8 cellular contexts compared by ENCODE assay signal in the genomic region with DNA sequence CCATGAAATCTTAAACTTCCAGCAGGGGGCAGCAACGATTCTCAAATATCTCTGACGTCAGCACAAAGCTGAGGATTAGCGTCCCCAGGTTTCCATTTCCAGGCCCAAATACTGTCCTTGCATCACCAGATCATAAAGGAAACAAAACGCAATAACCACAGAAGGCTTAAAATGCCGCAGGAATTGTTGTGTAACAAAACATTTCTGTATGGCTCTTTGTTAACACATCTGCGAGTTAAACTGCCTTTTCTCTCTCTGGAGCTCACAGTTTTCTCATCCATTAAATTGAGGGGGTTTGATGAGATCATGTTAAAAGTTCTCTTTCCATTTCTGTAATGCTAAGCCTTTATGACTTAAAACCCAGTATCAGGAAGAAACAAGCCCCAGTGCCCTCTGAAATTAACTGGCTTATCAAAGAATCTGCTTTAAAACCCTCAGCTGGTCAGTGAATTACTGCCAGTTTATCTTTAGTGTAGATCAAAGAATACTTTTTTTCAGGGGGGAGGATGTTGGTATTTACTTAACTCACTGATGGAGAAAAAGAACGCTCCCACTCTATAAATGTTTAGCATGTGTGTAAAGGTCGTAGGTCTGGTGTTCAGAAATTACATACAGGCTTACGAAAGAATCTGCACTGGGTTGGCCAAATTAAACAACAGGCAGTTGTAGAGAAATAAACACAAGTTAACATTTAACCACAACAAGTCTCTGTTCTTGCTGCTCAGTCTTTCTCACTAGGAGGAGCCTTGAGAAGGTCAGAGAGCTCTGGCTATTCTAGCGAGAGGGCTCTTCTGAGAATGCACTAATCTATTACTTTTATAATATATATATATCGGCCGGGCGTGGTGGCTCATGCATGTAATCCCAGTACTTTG. TPM values are rescaled to one million over a fixed set of nuclear protein-coding genes. Genes with fewer than 3 reads are reported as not detected.
DNase-seq lines count a peak whose midpoint lies in the region; ATAC-seq, FAIRE-seq and TF ChIP-seq lines count a peak whose summit lies in the region.

No MANE protein-coding gene starts in this region.

- H3K4me1 ChIP-seq in BE2C (peaks cover 9% of the 10 kb centered on the region; the same call in 1 of the 2 replicates), mammary epithelial cell (ENCODE audit: insufficient read depth, low read length) (peaks cover 18% of the 10 kb centered on the region), kidney (ENCODE audit: control insufficient read depth in 1 of 2, insufficient read depth in 1 of 2, low read depth in 1 of 2, low read length in 2 of 2) (peaks cover 8 to 10% of the 10 kb centered on the region in 2 donors)

- CTCF ChIA-PET in mammary epithelial cell (lab: Charles Lee; ENCODE audit: low non-redundant PET): interaction anchor here (0.6 kb wide), 2 partner anchors 14 to 200 kb away, joined by 3 to 5 read pairs; no protein-coding TSS in a partner anchor

- no peaks in the 10 kb centered on the region for H3K36me3 ChIP-seq in BE2C
- H3K36me3 ChIP-seq in mammary epithelial cell (ENCODE audit: insufficient read depth, low read length): no peaks in the 10 kb centered on the region
- H3K36me3 ChIP-seq in kidney (ENCODE audit: control insufficient read depth in 1 of 2, insufficient read depth in 2 of 2, low read length in 2 of 2): no peaks in the 10 kb centered on the region

- ATAC-seq in GM21825 (IDR thresholded peaks at IDR 0.05; ENCODE audit: unreplicated experiment) (peak; percentile 57), GM19328 (IDR thresholded peaks at IDR 0.05; ENCODE audit: unreplicated experiment) (no peak)

- H4K20me1 ChIP-seq in mammary epithelial cell (ENCODE audit: insufficient read depth, low read length): no peaks in the 10 kb centered on the region

- H3K27ac ChIP-seq in VCaP (peak overlapping the region; percentile 88), mammary epithelial cell (ENCODE audit: insufficient read depth, low read depth, low read length) (peak overlapping the region; percentile 65), kidney (ENCODE audit: low read depth in 2 of 2, low read length in 2 of 2) (peak overlapping the region; percentile 85 to 93)

- peak; percentile 93 for FAIRE-seq in kidney (lab: Jason Lieb, UNC)

- H3K9me3 ChIP-seq in BE2C (no peaks in the 10 kb centered on the region), mammary epithelial cell (replicated peaks; ENCODE audit: insufficient read depth, low read length) (no peaks in the 10 kb centered on the region), kidney (ENCODE audit: control insufficient read depth in 1 of 2, low read length in 2 of 2) (no peaks in the 10 kb centered on the region)

- intact Hi-C loops in mammary epithelial cell (cut with micrococcal nuclease): loop anchor here (1.0 to 10.0 kb wide), 8 partner anchors 28 to 359 kb away; a partner anchor contains a TSS
- intact Hi-C loops in kidney (cut with DNase I): no loop called here

- peak overlapping the region; percentile 39 for H2AFZ ChIP-seq in mammary epithelial cell (ENCODE audit: low read depth, low read length)

- H3K27me3 ChIP-seq in BE2C: no peaks in the 10 kb centered on the region
- no peaks in the 10 kb centered on the region for H3K27me3 ChIP-seq in mammary epithelial cell (ENCODE audit: insufficient read depth, low read length)

- H3K79me2 ChIP-seq in mammary epithelial cell (ENCODE audit: insufficient read depth, low read length): no peaks in the 10 kb centered on the region

- in situ Hi-C loops in mammary epithelial cell (cut with MboI; ENCODE audit: low sequenced_read_pairs in 2 of 2): no loop called here

- H3K9ac ChIP-seq in mammary epithelial cell (ENCODE audit: insufficient read depth, low read length) (peak overlapping the region; percentile 52), kidney (ENCODE audit: low read length in 2 of 2) (peak overlapping the region; percentile 10 to 86)

- no TSS peak for BruUV-seq in mammary epithelial cell (replicated peaks; lab: Mats Ljungman, UMichigan)

- H3K4me3 ChIP-seq in BE2C (ENCODE audit: low read depth, low read length) (no peak overlapping the region; the same call in 1 of the 2 replicates), mammary epithelial cell (replicated peaks in 1 of 3; ENCODE audit: insufficient read depth in 1 of 3, low read depth in 2 of 3, low read length in 3 of 3) (no peak overlapping the region), kidney (ENCODE audit: low read length in 2 of 2) (peak overlapping the region; percentile 36 to 51)

- H3K4me2 ChIP-seq in mammary epithelial cell (ENCODE audit: insufficient read depth, low read depth, low read length): peak overlapping the region; percentile 49

- WGBS in mammary epithelial cell (ENCODE audit: low coverage, missing lambda C conversion rate): 32% methylated on average over 13 of the region's 13 CpGs

- dilution Hi-C loops in mammary epithelial cell (cut with HindIII; ENCODE audit: low sequenced_read_pairs): loop anchor here (5.0 kb wide), 1 partner anchor 66 kb away; no protein-coding TSS in a partner anchor

- TF ChIP-seq CTCF in BE2C (IDR thresholded peaks at IDR 0.05; ENCODE audit: low read depth, low read length) (peak; percentile 70), VCaP (conservative IDR thresholded peaks at IDR 0.05) (peak; percentile 68), mammary epithelial cell (conservative IDR thresholded peaks at IDR 0.05 in 1 of 2, IDR thresholded peaks at IDR 0.05 in 1 of 2; ENCODE audit: extremely low read depth in 1 of 2, insufficient read depth in 1 of 2, low read depth in 1 of 2, low read length in 2 of 2) (peak; percentile 55 to 57), kidney (IDR thresholded peaks at IDR 0.05; ENCODE audit: borderline replicate concordance, extremely low read depth, insufficient read depth) (peak; percentile 69)

- peak; percentile 83 for DNase-seq in BE2C
- peak; percentile 82 for DNase-seq in NCI-H2171 treated with DMSO at 0.1 percent for 48 hours (lab: John Stamatoyannopoulos, UW)
- peak; percentile 90 for DNase-seq in mammary epithelial cell
- DNase-seq in kidney: no peak
- DNase-seq in stimulated activated CD4-positive, alpha-beta T cell treated with anti-CD3 and anti-CD28 coated beads, Interleukin-12 subunit alpha, Interleukin-12 subunit beta, amount 100 ng/mL, for 48 hours (ENCODE audit: low read depth in 2 of 3, low spot score in 1 of 3): peak; percentile 42 to 88 (median 65)

RNA-seq across cellular contexts. Expression of a gene that starts 10.6 kb away (rescaled TPM):
- polyA plus RNA-seq in BE2C (2012; ENCODE audit: insufficient read depth, insufficient read length, low read depth): 101 TPM
- total RNA-seq in mammary epithelial cell (10 to 100 TPM; 13.2 to 32.8 TPM), kidney (37.4 TPM)
- polyA plus RNA-seq in mammary epithelial cell (14.5 TPM), kidney (ENCODE audit: insufficient read depth, low read depth, low replicate concordance) (13.6 TPM)
- 67.6 TPM for polyA minus RNA-seq in mammary epithelial cell

RNA-seq across cellular contexts. Expression of a gene that starts 28.0 kb away (rescaled TPM):
- polyA plus RNA-seq in BE2C (2012; ENCODE audit: insufficient read depth, insufficient read length, low read depth): 108 TPM
- total RNA-seq in mammary epithelial cell: 100 to 1,000 TPM in 1 of 2 donors, 10 to 100 TPM in 1; 96.5 to 174 TPM
- 222 TPM for polyA plus RNA-seq in mammary epithelial cell
- polyA minus RNA-seq in mammary epithelial cell: 340 TPM
- total RNA-seq in kidney: 111 TPM
- 89.0 TPM for polyA plus RNA-seq in kidney (ENCODE audit: insufficient read depth, low read depth, low replicate concordance)

RNA-seq across cellular contexts. Expression of a gene that starts 44.8 kb away (rescaled TPM):
- polyA plus RNA-seq in BE2C (2012; ENCODE audit: insufficient read depth, insufficient read length, low read depth): 2.6 TPM
- under 1 TPM; 0.17 to 0.56 TPM for total RNA-seq in mammary epithelial cell
- polyA plus RNA-seq in mammary epithelial cell: not detected
- not detected for polyA minus RNA-seq in mammary epithelial cell
- total RNA-seq in kidney: 2.6 TPM
- 11.5 TPM for polyA plus RNA-seq in kidney (ENCODE audit: insufficient read depth, low read depth, low replicate concordance)

RNA-seq across cellular contexts. Expression of a gene that starts 56.9 kb away (rescaled TPM):
- polyA plus RNA-seq in BE2C (2012; ENCODE audit: insufficient read depth, insufficient read length, low read depth): 83.9 TPM
- total RNA-seq in mammary epithelial cell (10 to 100 TPM; 24.8 to 43.2 TPM), kidney (20.2 TPM)
- polyA plus RNA-seq in mammary epithelial cell (19.7 TPM), kidney (ENCODE audit: insufficient read depth, low read depth, low replicate concordance) (9.9 TPM)
- 52.6 TPM for polyA minus RNA-seq in mammary epithelial cell

RNA-seq across cellular contexts. Expression of a gene that starts 57.1 kb away (rescaled TPM):
- 76.3 TPM for polyA plus RNA-seq in BE2C (2012; ENCODE audit: insufficient read depth, insufficient read length, low read depth)
- total RNA-seq in mammary epithelial cell (10 to 100 TPM; 24.3 to 32.7 TPM), kidney (49.5 TPM)
- polyA plus RNA-seq in mammary epithelial cell (25.8 TPM), kidney (ENCODE audit: insufficient read depth, low read depth, low replicate concordance) (33.8 TPM)
- 26.5 TPM for polyA minus RNA-seq in mammary epithelial cell

Comparison
In these comparisons a context has a peak if more than half of its experiments do, and no peak if none do; other contexts are left out.
1. H3K4me3 ChIP-seq: peak in kidney (2 of 2); none in BE2C (single experiment) and mammary epithelial cell (0 of 3).
2. Peak in every context shown above with its lines, with median percentiles within 50 percentile points of each other: CTCF ChIP-seq and H3K27ac ChIP-seq.